ENCODE assay signal across 10 cellular contexts in genomic region chr3:196120291-196120951, GRCh38. TPM values are rescaled to one million over a fixed set of nuclear protein-coding genes. Genes with fewer than 3 reads are reported as not detected.
A peak's percentile ranks its signal among the peaks of the same experiment; 100 is the strongest.
DNase-seq lines count a peak whose midpoint lies in the region; ATAC-seq and TF ChIP-seq lines count a peak whose summit lies in the region.
"Had no signal": no experiment of that assay in that cellular context is flagged by ENCODE, and none has a peak within 500 bp of the region (broad histone marks: within the 10 kb centered on the region; RNA-seq: fewer than 3 reads in every experiment).

No MANE protein-coding gene starts in this region.

- POLR2A ChIA-PET in activated CD8-positive, alpha-beta T cell treated with anti-CD3 and anti-CD28 coated beads for 36 hours (lab: Charles Lee) = interaction anchor here (0.9 kb wide), 1 partner anchor 39 kb away, joined by 4 read pairs; no protein-coding TSS in a partner anchor

- H3K27ac ChIP-seq in BLaER1 treated with 17β-estradiol and CSF1 and Interleukin-3, amounts not matched to agents 10 nM and 100 nM = peak overlapping the region; percentile 64 to 82 (median 77)
- H3K27ac ChIP-seq in dorsolateral prefrontal cortex = no peak overlapping the region

- H3K27me3 ChIP-seq in BLaER1 treated with 17β-estradiol and CSF1 and Interleukin-3, amounts not matched to agents 10 nM and 100 nM = no peaks in the 10 kb centered on the region
- H3K27me3 ChIP-seq in dorsolateral prefrontal cortex = no peaks in the 10 kb centered on the region

- H3K27ac Mint-ChIP-seq in activated CD8-positive, alpha-beta T cell treated with anti-CD3 and anti-CD28 coated beads for 36 hours = peak overlapping the region; percentile 8

- DNase-seq in KBM-7 (peak; percentile 92), mucosa of descending colon (peak in 1 of 3 donors; percentile 52), NCI-H82 treated with DMSO at 0.1 percent for 48 hours (lab: John Stamatoyannopoulos, UW; ENCODE audit: unreplicated experiment) (no peak), dorsolateral prefrontal cortex (no peak), EL (no peak)
- peak; percentile 47 for DNase-seq in activated CD8-positive, alpha-beta T cell treated with anti-CD3 and anti-CD28 coated beads for 36 hours
- DNase-seq: activated CD4-positive, CD25-positive, alpha-beta regulatory T cell treated with anti-CD3 and anti-CD28 coated beads, Interleukin-2, amount 50 U/mL, for 72 hours; effector CD8-positive, alpha-beta T cell had no signal

- in situ Hi-C loops in KBM-7 (cut with MboI; ENCODE audit: low pct_unique_long_range_greater_than_20kb, low sequenced_read_pairs) = no loop called here

- no peak overlapping the region for H3K4me3 Mint-ChIP-seq in activated CD8-positive, alpha-beta T cell treated with anti-CD3 and anti-CD28 coated beads for 36 hours

- CTCF ChIA-PET in activated CD8-positive, alpha-beta T cell treated with anti-CD3 and anti-CD28 coated beads for 36 hours (lab: Charles Lee) = no interaction called here

- intact Hi-C loops in activated CD8-positive, alpha-beta T cell treated with anti-CD3 and anti-CD28 coated beads for 36 hours (cut with micrococcal nuclease) = no loop called here
- intact Hi-C loops in mucosa of descending colon (cut with DNase I, micrococcal nuclease) = no loop called here
- intact Hi-C loops in dorsolateral prefrontal cortex (cut with DNase I) = no loop called here

- no peaks in the 10 kb centered on the region for H3K36me3 Mint-ChIP-seq in activated CD8-positive, alpha-beta T cell treated with anti-CD3 and anti-CD28 coated beads for 36 hours (ENCODE audit: low read depth)

- H3K9me3 Mint-ChIP-seq in activated CD8-positive, alpha-beta T cell treated with anti-CD3 and anti-CD28 coated beads for 36 hours = no peaks in the 10 kb centered on the region

- peak overlapping the region; percentile 60 to 95 (median 88) for H3K4me2 ChIP-seq in BLaER1 treated with 17β-estradiol and CSF1 and Interleukin-3, amounts not matched to agents 10 nM and 100 nM

- H4K20me1 ChIP-seq in BLaER1 treated with 17β-estradiol and CSF1 and Interleukin-3, amounts not matched to agents 10 nM and 100 nM = no peaks in the 10 kb centered on the region

- peaks cover 3 to 31% (median 17%) of the 10 kb centered on the region in 11 experiments; a peak in 18 of 22 replicates for H3K9me3 ChIP-seq in BLaER1 treated with 17β-estradiol and CSF1 and Interleukin-3, amounts not matched to agents 10 nM and 100 nM (replicated peaks in 1 of 11)
- H3K9me3 ChIP-seq in mucosa of descending colon = no peaks in the 10 kb centered on the region

- peak overlapping the region; percentile 22 to 74 (median 47); a peak in 19 of 22 replicates for H3K9ac ChIP-seq in BLaER1 treated with 17β-estradiol and CSF1 and Interleukin-3, amounts not matched to agents 10 nM and 100 nM

- ATAC-seq in activated CD8-positive, alpha-beta T cell treated with anti-CD3 and anti-CD28 coated beads for 36 hours = peak; percentile 74
- ATAC-seq in mucosa of descending colon (peak; percentile 26), HG02678 (IDR thresholded peaks at IDR 0.05; ENCODE audit: unreplicated experiment) (no peak)

- no peaks in the 10 kb centered on the region for H3K36me3 ChIP-seq in BLaER1 treated with 17β-estradiol and CSF1 and Interleukin-3, amounts not matched to agents 10 nM and 100 nM
- no peaks in the 10 kb centered on the region for H3K36me3 ChIP-seq in mucosa of descending colon (ENCODE audit: low read depth)

- H3K4me3 ChIP-seq in BLaER1 treated with 17β-estradiol and CSF1 and Interleukin-3, amounts not matched to agents 10 nM and 100 nM = peak overlapping the region in 3 of 10 experiments; percentile 3 to 22 (median 5); a peak in 3 of 20 replicates
- H3K4me3 ChIP-seq in mucosa of descending colon (no peak overlapping the region), dorsolateral prefrontal cortex (no peak overlapping the region)

- peaks cover 18% of the 10 kb centered on the region for H3K4me1 Mint-ChIP-seq in activated CD8-positive, alpha-beta T cell treated with anti-CD3 and anti-CD28 coated beads for 36 hours (ENCODE audit: low read depth)

- peaks cover 77 to 87% (median 83%) of the 10 kb centered on the region in 10 experiments for H3K4me1 ChIP-seq in BLaER1 treated with 17β-estradiol and CSF1 and Interleukin-3, amounts not matched to agents 10 nM and 100 nM
- no peaks in the 10 kb centered on the region for H3K4me1 ChIP-seq in mucosa of descending colon (ENCODE audit: low read depth)

- TF ChIP-seq CTCF in activated CD8-positive, alpha-beta T cell treated with anti-CD3 and anti-CD28 coated beads for 36 hours (IDR thresholded peaks at IDR 0.05) = no peak
- TF ChIP-seq CTCF in mucosa of descending colon (IDR thresholded peaks at IDR 0.05) (no peak), dorsolateral prefrontal cortex (IDR thresholded peaks at IDR 0.05 in 54 of 56, conservative IDR thresholded peaks at IDR 0.05 in 2 of 56; ENCODE audit: low read depth in 1 of 56, partially characterized antibody in 56 of 56) (no peak)

- no peaks in the 10 kb centered on the region for H3K27me3 Mint-ChIP-seq in activated CD8-positive, alpha-beta T cell treated with anti-CD3 and anti-CD28 coated beads for 36 hours

RNA-seq across cellular contexts. Expression of gene TFRC, which starts 38.5 kb away (rescaled TPM):
- 100 to 1,000 TPM; 521 to 524 TPM for total RNA-seq in activated CD8-positive, alpha-beta T cell treated with anti-CD3 and anti-CD28 coated beads for 36 hours
- total RNA-seq in mucosa of descending colon (100 to 1,000 TPM; 119 to 225 (median 167) TPM), dorsolateral prefrontal cortex (100 to 1,000 TPM in 60 of 120 experiments, 10 to 100 TPM in 60; 54.9 to 178 (median 99.8) TPM)

Comparison
In these comparisons a context has a peak if more than half of its experiments do, and no peak if none do; other contexts are left out.
1. H3K27ac ChIP-seq: peak in BLaER1 treated with 17β-estradiol and CSF1 and Interleukin-3, amounts not matched to agents 10 nM and 100 nM (11 of 11); none in dorsolateral prefrontal cortex (0 of 59).
2. DNase-seq: peak in KBM-7 (single experiment) and activated CD8-positive, alpha-beta T cell treated with anti-CD3 and anti-CD28 coated beads for 36 hours (single experiment); none in NCI-H82 treated with DMSO at 0.1 percent for 48 hours (single experiment), dorsolateral prefrontal cortex (0 of 10) and EL (single experiment).